ENCODE assay signal across 26 cellular contexts in the genomic region with DNA sequence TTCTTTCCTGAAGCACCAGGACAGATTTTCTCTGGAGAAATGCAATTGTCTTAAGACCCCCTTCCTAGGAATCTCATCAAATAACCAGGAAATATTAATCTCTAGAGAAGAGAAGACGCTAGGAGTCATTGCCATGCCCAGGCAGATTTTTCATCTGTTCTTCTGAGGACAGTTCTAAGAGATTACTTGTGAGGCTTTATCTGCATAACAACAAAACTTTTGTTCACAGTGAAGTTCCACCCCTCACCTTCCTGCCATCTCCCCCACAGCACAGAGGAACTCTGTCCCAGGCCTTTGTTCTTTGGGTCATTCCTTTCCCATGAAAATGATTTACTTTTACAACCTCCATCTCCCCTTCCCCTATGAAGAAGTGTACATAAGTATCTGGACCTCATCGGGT.
"Had no signal": no experiment of that assay in that cellular context is flagged by ENCODE, and none has a peak within 500 bp of the region (broad histone marks: within the 10 kb centered on the region; RNA-seq: fewer than 3 reads in every experiment).

No MANE protein-coding gene starts in this region.

- H3K27me3 ChIP-seq: body of pancreas, SJSA1 had no signal

- H3K27ac ChIP-seq: body of pancreas, SJSA1 had no signal

- H3K36me3 ChIP-seq: SJSA1 had no signal

- DNase-seq: activated B cell treated with CpG ODN at 0.5 μM for 24 hours; activated CD4-positive, alpha-beta T cell treated with anti-CD3 and anti-CD28 coated beads for 1 hour; activated CD4-positive, alpha-beta T cell treated with anti-CD3 and anti-CD28 coated beads, Interleukin-2, amount 50 U/mL, for 1 hour; activated CD8-positive, alpha-beta memory T cell treated with anti-CD3 and anti-CD28 coated beads, Interleukin-2, amount 50 U/mL, for 48 hours; activated CD8-positive, alpha-beta T cell treated with anti-CD3 and anti-CD28 coated beads for 36 hours; activated effector memory CD4-positive, alpha-beta T cell treated with Interleukin-2 at 50 U/mL for 16 hours; activated naive CD4-positive, alpha-beta T cell; activated T-cell treated with anti-CD3 and anti-CD28 coated beads, Interleukin-2, amount 50 U/mL, for 1 hour; aorta; body of pancreas; Kasumi-1; KBM-7; NCI-H1930; NCI-H2107; NCI-H2171 treated with DMSO at 0.1 percent for 48 hours; NCI-H226; NCI-H526 treated with DMSO at 0.1 percent for 48 hours; PC-3; SHP77; SW 1271 had no signal

- H3K4me1 Mint-ChIP-seq: activated B cell treated with CpG ODN at 0.5 μM for 24 hours; activated naive CD4-positive, alpha-beta T cell treated with anti-CD3 and anti-CD28 coated beads, Interleukin-2, amount 50 U/mL, for 24 hours; central memory CD8-positive, alpha-beta T cell had no signal

- H3K27ac Mint-ChIP-seq: activated B cell treated with CpG ODN at 0.5 μM for 24 hours; activated CD8-positive, alpha-beta T cell treated with anti-CD3 and anti-CD28 coated beads for 36 hours; activated naive CD4-positive, alpha-beta T cell treated with anti-CD3 and anti-CD28 coated beads, Interleukin-2, amount 50 U/mL, for 24 hours; activated T-helper 1 cell treated with anti-CD3 and anti-CD28 coated beads, Interleukin-12 subunit alpha, Interleukin-12 subunit beta, Interleukin-2, Interleukin-4 antibody, amounts not matched to agents 30 ng/mL and 10 ng/mL and 1 ng/mL, durations not matched to agents 14 hours and 24 hours and 36 hours; T-helper 2 cell treated with Interferon-gamma antibody and Interleukin-4, amounts not matched to agents 5 μg/mL and 100 μg/mL, for 36 hours had no signal

- H3K36me3 Mint-ChIP-seq: activated naive CD4-positive, alpha-beta T cell treated with anti-CD3 and anti-CD28 coated beads, Interleukin-2, amount 50 U/mL, for 24 hours had no signal

- H3K4me3 Mint-ChIP-seq: activated B cell treated with CpG ODN at 0.5 μM for 24 hours; activated CD8-positive, alpha-beta T cell treated with anti-CD3 and anti-CD28 coated beads for 36 hours; activated naive CD4-positive, alpha-beta T cell treated with anti-CD3 and anti-CD28 coated beads, Interleukin-2, amount 50 U/mL, for 24 hours; activated T-helper 1 cell treated with anti-CD3 and anti-CD28 coated beads, Interleukin-12 subunit alpha, Interleukin-12 subunit beta, Interleukin-2, Interleukin-4 antibody, amounts not matched to agents 30 ng/mL and 10 ng/mL and 1 ng/mL, durations not matched to agents 14 hours and 24 hours and 36 hours; central memory CD8-positive, alpha-beta T cell; T-helper 2 cell treated with Interferon-gamma antibody and Interleukin-4, amounts not matched to agents 5 μg/mL and 100 μg/mL, for 36 hours had no signal

- H3K4me3 ChIP-seq: body of pancreas, SJSA1 had no signal

- H3K4me1 ChIP-seq: body of pancreas, SJSA1 had no signal

- FAIRE-seq: RCC 7860 had no signal
